In genomic region chr13:101876951-101877350, GRCh38 we compare ENCODE assay signal across 16 cellular contexts.
"Had no signal": no experiment of that assay in that cellular context is flagged by ENCODE, and none has a peak within 500 bp of the region (broad histone marks: within the 10 kb centered on the region; RNA-seq: fewer than 3 reads in every experiment).

No MANE protein-coding gene starts in this region.

- ATAC-seq: foreskin keratinocyte, gastroesophageal sphincter, heart right ventricle, left cardiac atrium, left lung, left ventricle myocardium superior, lower lobe of right lung, mucosa of descending colon had no signal

- DNase-seq: dermis blood vessel endothelial cell; dorsolateral prefrontal cortex; effector CD4-positive, alpha-beta T cell; effector memory CD4-positive, alpha-beta T cell; foreskin keratinocyte; heart right ventricle; hippocampal formation; islet precursor cell; left cardiac atrium; left lung; left ventricle myocardium superior; lower lobe of right lung; mesenchymal stem cell; mucosa of descending colon; naive B cell had no signal
